ENCODE assay signal across 26 cellular contexts in the genomic region with DNA sequence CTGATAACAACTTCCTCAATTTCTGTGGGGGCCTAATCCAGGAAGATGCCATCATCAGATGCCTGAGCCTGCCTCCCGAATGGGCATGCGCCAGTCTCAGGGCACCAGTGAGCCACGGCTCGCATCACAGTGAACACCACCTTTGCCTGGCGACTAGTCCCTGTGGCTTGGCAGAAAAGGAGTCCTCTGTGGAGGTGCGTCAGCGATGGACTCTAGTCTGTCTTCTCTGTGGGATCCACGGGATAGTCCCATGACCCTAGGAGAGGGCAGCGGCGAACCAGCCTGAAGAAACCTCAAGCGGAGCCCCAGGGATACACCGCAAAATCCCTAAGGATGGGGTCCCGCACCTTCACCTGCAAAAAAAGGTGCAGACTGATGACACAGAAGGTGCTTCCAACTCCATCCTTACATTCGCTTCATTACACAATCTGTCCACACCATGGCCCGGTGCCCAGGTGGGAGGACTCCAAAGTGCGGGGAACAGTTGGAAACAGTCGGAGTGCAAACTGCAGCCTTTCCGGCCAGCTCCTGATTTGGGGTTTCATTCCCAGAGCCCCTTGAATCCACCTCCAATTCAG.
"Had no signal": no experiment of that assay in that cellular context is flagged by ENCODE, and none has a peak within 500 bp of the region (broad histone marks: within the 10 kb centered on the region; RNA-seq: fewer than 3 reads in every experiment).

No MANE protein-coding gene starts in this region.

- H3K27me3 Mint-ChIP-seq: activated T-cell treated with anti-CD3 and anti-CD28 coated beads, Interleukin-2, amount 50 U/mL, for 24 hours; memory B cell had no signal

- FAIRE-seq: islet of Langerhans, small intestine, TTC549 had no signal

- H2AFZ ChIP-seq: parathyroid adenoma had no signal

- H3K27ac Mint-ChIP-seq: activated naive CD8-positive, alpha-beta T cell treated with anti-CD3 and anti-CD28 coated beads for 36 hours; activated T-cell treated with anti-CD3 and anti-CD28 coated beads, Interleukin-2, amount 50 U/mL, for 24 hours; activated T-helper 17 cell treated with anti-CD3 and anti-CD28 coated beads, Interleukin-2, amount 50 U/mL, for 72 hours; memory B cell; nephron progenitor cell; stimulated activated effector memory CD8-positive, alpha-beta T cell treated with anti-CD3 and anti-CD28 coated beads, Interleukin-12 subunit alpha, Interleukin-12 subunit beta, amount 100 ng/mL, for 72 hours; WTC11 had no signal

- H3K79me2 ChIP-seq: parathyroid adenoma had no signal

- H3K36me3 Mint-ChIP-seq: memory B cell; stimulated activated effector memory CD8-positive, alpha-beta T cell treated with anti-CD3 and anti-CD28 coated beads, Interleukin-12 subunit alpha, Interleukin-12 subunit beta, amount 100 ng/mL, for 72 hours had no signal

- H3K4me3 ChIP-seq: breast epithelium, colonic mucosa, esophagus squamous epithelium, gastrocnemius medialis, transverse colon, vagina had no signal

- DNase-seq: activated CD4-positive, alpha-beta T cell treated with anti-CD3 and anti-CD28 coated beads for 48 hours; activated CD8-positive, alpha-beta memory T cell treated with anti-CD3 and anti-CD28 coated beads for 24 hours; activated CD8-positive, alpha-beta memory T cell treated with anti-CD3 and anti-CD28 coated beads, Interleukin-2, amount 50 U/mL, for 4 hours; activated naive CD4-positive, alpha-beta T cell treated with Interleukin-2 at 50 U/mL for 16 hours; activated naive CD8-positive, alpha-beta T cell treated with anti-CD3 and anti-CD28 coated beads for 36 hours; activated T-cell treated with anti-CD3 and anti-CD28 coated beads, Interleukin-2, amount 50 U/mL, for 24 hours; colonic mucosa; esophagus squamous epithelium; gastrocnemius medialis; hippocampal formation; left cardiac atrium; nephron progenitor cell; small intestine; stimulated activated CD4-positive, alpha-beta T cell treated with anti-CD3 and anti-CD28 coated beads, Interleukin-2, amount 100 ng/mL, for 24 hours; T-helper 1 cell; transverse colon had no signal

- H3K9me3 Mint-ChIP-seq: activated T-helper 17 cell treated with anti-CD3 and anti-CD28 coated beads, Interleukin-2, amount 50 U/mL, for 72 hours had no signal

- H3K4me1 Mint-ChIP-seq: activated naive CD8-positive, alpha-beta T cell treated with anti-CD3 and anti-CD28 coated beads for 36 hours; activated T-helper 17 cell treated with anti-CD3 and anti-CD28 coated beads, Interleukin-2, amount 50 U/mL, for 72 hours; memory B cell; nephron progenitor cell; stimulated activated effector memory CD8-positive, alpha-beta T cell treated with anti-CD3 and anti-CD28 coated beads, Interleukin-12 subunit alpha, Interleukin-12 subunit beta, amount 100 ng/mL, for 72 hours; WTC11 had no signal

- ATAC-seq: activated T-helper 17 cell treated with anti-CD3 and anti-CD28 coated beads, Interleukin-2, amount 50 U/mL, for 72 hours; gastrocnemius medialis; left cardiac atrium; sciatic nerve; stimulated activated effector memory CD8-positive, alpha-beta T cell treated with anti-CD3 and anti-CD28 coated beads, Interleukin-12 subunit alpha, Interleukin-12 subunit beta, amount 100 ng/mL, for 72 hours; WTC11 had no signal

- H3K36me3 ChIP-seq: breast epithelium, colonic mucosa, esophagus squamous epithelium, gastrocnemius medialis, transverse colon, vagina had no signal

- H3K9me3 ChIP-seq: breast epithelium, colonic mucosa, esophagus squamous epithelium, gastrocnemius medialis, transverse colon, vagina had no signal

- H3K9ac ChIP-seq: parathyroid adenoma had no signal

- H3K27ac ChIP-seq: breast epithelium, colonic mucosa, esophagus squamous epithelium, gastrocnemius medialis, parathyroid adenoma, transverse colon, vagina had no signal

- H3K27me3 ChIP-seq: breast epithelium, colonic mucosa, esophagus squamous epithelium, gastrocnemius medialis, transverse colon, vagina had no signal

- H3K4me3 Mint-ChIP-seq: activated naive CD8-positive, alpha-beta T cell treated with anti-CD3 and anti-CD28 coated beads for 36 hours; activated T-cell treated with anti-CD3 and anti-CD28 coated beads, Interleukin-2, amount 50 U/mL, for 24 hours; activated T-helper 17 cell treated with anti-CD3 and anti-CD28 coated beads, Interleukin-2, amount 50 U/mL, for 72 hours; memory B cell; nephron progenitor cell; stimulated activated effector memory CD8-positive, alpha-beta T cell treated with anti-CD3 and anti-CD28 coated beads, Interleukin-12 subunit alpha, Interleukin-12 subunit beta, amount 100 ng/mL, for 72 hours; WTC11 had no signal

- H3K4me1 ChIP-seq: breast epithelium, colonic mucosa, esophagus squamous epithelium, gastrocnemius medialis, parathyroid adenoma, transverse colon, vagina had no signal
